Comparison of ENCODE assay signal across 22 cellular contexts in genomic region chr4:89314291-89314690, GRCh38. TPM values are rescaled to one million over a fixed set of nuclear protein-coding genes. Genes with fewer than 3 reads are reported as not detected.
DNase-seq lines count a peak whose midpoint lies in the region; ATAC-seq and TF ChIP-seq lines count a peak whose summit lies in the region.
"Had no signal": no experiment of that assay in that cellular context is flagged by ENCODE, and none has a peak within 500 bp of the region (broad histone marks: within the 10 kb centered on the region; RNA-seq: fewer than 3 reads in every experiment).

No MANE protein-coding gene starts in this region.

- no peak for TF ChIP-seq CTCF in MM.1S (IDR thresholded peaks at IDR 0.05; ENCODE audit: low read length)

- peaks cover 63% of the 10 kb centered on the region for H3K79me2 ChIP-seq in MM.1S (ENCODE audit: low read length)

- no peaks in the 10 kb centered on the region for H3K36me3 Mint-ChIP-seq in T-helper 17 cell (ENCODE audit: low read depth)

- no peak overlapping the region for H3K9ac ChIP-seq in MM.1S (ENCODE audit: low read length)

- H3K27me3 Mint-ChIP-seq in T-helper 17 cell = no peaks in the 10 kb centered on the region
- H3K27me3 Mint-ChIP-seq: CD4-positive, alpha-beta T cell had no signal

- H3K27me3 ChIP-seq in MM.1S (replicated peaks; ENCODE audit: insufficient read depth, low read length) = no peaks in the 10 kb centered on the region
- H3K27me3 ChIP-seq: Peyer's patch had no signal

- DNase-seq in SKM-1 treated with dmso at 0.1 percent for 144 hours (lab: John Stamatoyannopoulos, UW; ENCODE audit: unreplicated experiment) = peak; percentile 8
- no peak for DNase-seq in SKM-1 (lab: John Stamatoyannopoulos, UW; ENCODE audit: unreplicated experiment)
- no peak for DNase-seq in MM.1S
- no peak for DNase-seq in T-helper 17 cell
- DNase-seq in myocyte (ENCODE audit: low read depth) = peak; percentile 21
- no peak for DNase-seq in activated naive CD4-positive, alpha-beta T cell treated with Interleukin-2 at 50 U/mL for 16 hours
- DNase-seq in HuH-7 (ENCODE audit: low spot score) = no peak
- DNase-seq in activated CD4-positive, alpha-beta T cell treated with anti-CD3 and anti-CD28 coated beads, Interleukin-2, amount 50 U/mL, for 48 hours = no peak
- DNase-seq: Caco-2; CD4-positive, alpha-beta T cell; DMS 273 treated with DMSO at 0.1 percent for 48 hours; DMS79 treated with DMSO at 0.1 percent for 48 hours; NCI-H1694 treated with DMSO at 0.1 percent for 48 hours; NCI-H524 treated with DMSO at 0.1 percent for 48 hours; Peyer's patch; T-helper 1 cell had no signal

- no peak overlapping the region for H3K4me3 ChIP-seq in MM.1S (ENCODE audit: low read length)
- H3K4me3 ChIP-seq: GM12878, GM23338, HAP-1, K562, Peyer's patch had no signal

- peaks cover 36% of the 10 kb centered on the region for H3F3A ChIP-seq in MM.1S (ENCODE audit: insufficient read depth, low read length)

- H3K4me1 Mint-ChIP-seq in T-helper 17 cell = peaks cover 48% of the 10 kb centered on the region

- no peak overlapping the region for H3K27ac ChIP-seq in MM.1S (ENCODE audit: low read length)
- H3K27ac ChIP-seq: Peyer's patch had no signal

- H3K36me3 ChIP-seq in MM.1S (replicated peaks; ENCODE audit: insufficient read depth, low read length) = no peaks in the 10 kb centered on the region
- H3K36me3 ChIP-seq: HAP-1, Peyer's patch had no signal

- H3K4me1 ChIP-seq in MM.1S (ENCODE audit: low read length) = peaks cover 45% of the 10 kb centered on the region
- H3K4me1 ChIP-seq: Caco-2, HAP-1 had no signal

- H3K4me2 ChIP-seq in MM.1S (ENCODE audit: low read depth, low read length) = peak overlapping the region; percentile 17; the same call in 1 of the 2 replicates
- H3K4me2 ChIP-seq: GM23338 had no signal

- H3K9me3 ChIP-seq in MM.1S (replicated peaks; ENCODE audit: insufficient read depth, low read length) = no peaks in the 10 kb centered on the region
- no peaks in the 10 kb centered on the region for H3K9me3 ChIP-seq in T-helper 17 cell (ENCODE audit: control insufficient read depth, low read length, poor library complexity, severe bottlenecking)
- H3K9me3 ChIP-seq: Caco-2, HAP-1, Peyer's patch had no signal

- no peak overlapping the region for H2AFZ ChIP-seq in MM.1S (ENCODE audit: low read length)
- H2AFZ ChIP-seq: GM23338 had no signal

- no peak for ATAC-seq in T-helper 17 cell
- ATAC-seq: GM12878, GM23338, K562, SK-N-SH treated with all-trans-retinoic acid at 6 μM for 48 hours had no signal

- H3K4me3 Mint-ChIP-seq in T-helper 17 cell = no peak overlapping the region
- H3K4me3 Mint-ChIP-seq: CD4-positive, alpha-beta T cell; GM23338 had no signal

- H4K20me1 ChIP-seq in MM.1S (ENCODE audit: insufficient read depth, low read length) = no peaks in the 10 kb centered on the region

- no peaks in the 10 kb centered on the region for H3K9me2 ChIP-seq in MM.1S (replicated peaks; ENCODE audit: insufficient read depth, low read length)

- peak overlapping the region; percentile 78 for H3K27ac Mint-ChIP-seq in T-helper 17 cell
- H3K27ac Mint-ChIP-seq: CD4-positive, alpha-beta T cell; GM23338 had no signal

RNA-seq across cellular contexts. Expression of gene GPRIN3, which starts 6.7 kb away (rescaled TPM):
- total RNA-seq in T-helper 17 cell = 10 to 100 TPM; 88.5 to 89.7 TPM
- 0.10 and 0.35 TPM in 2 replicates for total RNA-seq in myocyte
- 0.28 TPM for polyA plus RNA-seq in myocyte (2012)
- polyA plus RNA-seq: BJ, K562 had no signal

Comparison
In these comparisons a context has a peak if more than half of its experiments do, and no peak if none do; other contexts are left out.
1. DNase-seq: peak in SKM-1 treated with dmso at 0.1 percent for 144 hours (single experiment) and myocyte (single experiment); none in SKM-1 (single experiment), MM.1S (single experiment), T-helper 17 cell (0 of 3), activated naive CD4-positive, alpha-beta T cell treated with Interleukin-2 at 50 U/mL for 16 hours (single experiment), HuH-7 (single experiment) and activated CD4-positive, alpha-beta T cell treated with anti-CD3 and anti-CD28 coated beads, Interleukin-2, amount 50 U/mL, for 48 hours (0 of 2).
2. RNA of gene GPRIN3, which starts 6.7 kb away (total RNA-seq): 88.5 to 89.7 TPM in T-helper 17 cell; 0.10 to 0.35 TPM in myocyte; every median in the first group is over 10 times any median in the second.